Comparison of ENCODE assay signal across 10 cellular contexts in the genomic region with DNA sequence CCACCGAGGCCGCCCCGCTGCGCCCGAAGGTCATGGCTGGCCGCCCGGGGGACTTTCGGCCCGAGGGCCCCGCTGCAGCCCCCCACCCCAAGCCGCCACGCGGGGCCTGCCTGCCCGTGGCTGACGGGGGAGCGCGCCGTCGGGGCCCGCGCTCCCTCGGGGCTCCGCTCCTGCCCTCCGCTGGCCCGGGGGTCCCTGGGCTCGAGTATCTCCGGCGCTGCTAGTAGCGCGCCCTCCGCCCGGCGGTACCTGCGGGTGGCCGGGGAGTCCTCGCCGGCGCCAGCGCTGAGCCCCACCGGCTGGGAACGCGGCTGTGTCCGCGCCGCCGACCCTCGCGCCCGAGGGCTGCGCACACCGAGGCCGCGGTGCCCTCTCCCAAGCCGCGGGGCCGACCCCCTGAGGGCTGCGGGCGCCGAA. TPM values are rescaled to one million over a fixed set of nuclear protein-coding genes. Genes with fewer than 3 reads are reported as not detected.
DNase-seq lines count a peak whose midpoint lies in the region; ATAC-seq, FAIRE-seq and TF ChIP-seq lines count a peak whose summit lies in the region.
"Had no signal": no experiment of that assay in that cellular context is flagged by ENCODE, and none has a peak within 500 bp of the region (broad histone marks: within the 10 kb centered on the region; RNA-seq: fewer than 3 reads in every experiment).

No MANE protein-coding gene starts in this region.

- peak; percentile 6 for ATAC-seq in GM19043 (IDR thresholded peaks at IDR 0.05; ENCODE audit: low read depth, unreplicated experiment)

- POLR2A ChIA-PET in endothelial cell of umbilical vein (lab: Charles Lee) = no interaction called here
- POLR2A ChIA-PET in RWPE1 (lab: Yijun Ruan, JAX; ENCODE audit: low non-redundant PET) = no interaction called here

- no peaks in the 10 kb centered on the region for H3K79me2 ChIP-seq in endothelial cell of umbilical vein (ENCODE audit: control insufficient read depth, insufficient read depth, low read length)

- H3K36me3 ChIP-seq in HUES48 (ENCODE audit: control insufficient read depth, insufficient read depth, low read length) (peaks cover 28% of the 10 kb centered on the region), endothelial cell of umbilical vein (ENCODE audit: control insufficient read depth in 2 of 2, extremely low read depth in 1 of 2, insufficient read depth in 2 of 2, low read length in 2 of 2) (no peaks in the 10 kb centered on the region)

- H2AFZ ChIP-seq in endothelial cell of umbilical vein (ENCODE audit: low read depth, low read length) = peak overlapping the region; percentile 82

- H3K9ac ChIP-seq in HUES48 (ENCODE audit: low read depth, low read length) (peak overlapping the region; percentile 60; the same call in 1 of the 2 replicates), endothelial cell of umbilical vein (replicated peaks; ENCODE audit: extremely low read depth, insufficient read depth, low read length) (no peak overlapping the region)

- no peaks in the 10 kb centered on the region for H4K20me1 ChIP-seq in endothelial cell of umbilical vein (replicated peaks; ENCODE audit: control insufficient read depth, extremely low read depth, insufficient read depth, low read length)

- H3K27me3 ChIP-seq in HUES48 (ENCODE audit: control insufficient read depth, insufficient read depth, low read length) = peaks cover 13% of the 10 kb centered on the region
- peaks cover 13 to 23% of the 10 kb centered on the region in 2 experiments for H3K27me3 ChIP-seq in endothelial cell of umbilical vein (ENCODE audit: control insufficient read depth in 2 of 2, insufficient read depth in 2 of 2, low read length in 2 of 2)

- intact Hi-C loops in endothelial cell of umbilical vein (cut with micrococcal nuclease) = no loop called here

- DNase-seq in endothelial cell of umbilical vein (ENCODE audit: low read depth, low spot score) (no peak), skeletal muscle cell (ENCODE audit: low read depth) (no peak), occipital lobe (lab: John Stamatoyannopoulos, UW) (no peak), AG08396 (ENCODE audit: low spot score) (no peak), RWPE1 (ENCODE audit: low spot score) (no peak)
- no peak for DNase-seq in NK-92 treated with Interleukin-12 subunit alpha and Interleukin-12 subunit beta, amount 100 ng/mL, for 24 hours (lab: John Stamatoyannopoulos, UW)

- H3K27ac ChIP-seq in HUES48 (ENCODE audit: low read depth, low read length) (peak overlapping the region; percentile 48), endothelial cell of umbilical vein (ENCODE audit: insufficient read depth, low read depth, low read length) (no peak overlapping the region), RWPE1 (no peak overlapping the region)

- H3K4me1 ChIP-seq in HUES48 (ENCODE audit: control insufficient read depth, insufficient read depth, low read length) = peaks cover 34% of the 10 kb centered on the region
- H3K4me1 ChIP-seq in endothelial cell of umbilical vein (ENCODE audit: control insufficient read depth, extremely low read depth, insufficient read depth, low read length) = peaks cover 6% of the 10 kb centered on the region

- no TSS peak for BruUV-seq in endothelial cell of umbilical vein (replicated peaks; lab: Mats Ljungman, UMichigan)

- TF ChIP-seq POLR2A in endothelial cell of umbilical vein (IDR thresholded peaks at IDR 0.05; ENCODE audit: low read depth, low read length) = no peak

- dilution Hi-C loops in endothelial cell of umbilical vein (cut with MboI; ENCODE audit: extremely low pct_ligation_motif_present, low sequenced_read_pairs) = no loop called here

- H3K9me1 ChIP-seq in endothelial cell of umbilical vein (replicated peaks; ENCODE audit: control insufficient read depth, extremely low read depth, insufficient read depth, low read length) = no peaks in the 10 kb centered on the region

- FAIRE-seq in endothelial cell of umbilical vein (lab: Jason Lieb, UNC) = no peak

- no peaks in the 10 kb centered on the region for H3K9me3 ChIP-seq in HUES48 (ENCODE audit: control insufficient read depth, insufficient read depth, low read length)
- H3K9me3 ChIP-seq in endothelial cell of umbilical vein (replicated peaks; ENCODE audit: control insufficient read depth, insufficient read depth, low read length) = no peaks in the 10 kb centered on the region

- CTCF ChIA-PET in endothelial cell of umbilical vein (lab: Charles Lee) = interaction anchor here (0.8 to 1.7 kb wide), 3 partner anchors 17 to 170 kb away, joined by 3 to 8 read pairs (median 5); no protein-coding TSS in a partner anchor
- CTCF ChIA-PET in RWPE1 (lab: Yijun Ruan, JAX) = interaction anchor here (0.6 kb wide), 1 partner anchor 174 kb away, joined by 3 read pairs; no protein-coding TSS in a partner anchor

- H3K4me2 ChIP-seq in endothelial cell of umbilical vein (ENCODE audit: insufficient read depth, low read length) = peak overlapping the region; percentile 92

- TF ChIP-seq CTCF in endothelial cell of umbilical vein (IDR thresholded peaks at IDR 0.05; ENCODE audit: extremely low read depth in 1 of 2, insufficient read depth in 1 of 2, low read depth in 1 of 2, low read length in 2 of 2) (no peak), RWPE1 (conservative IDR thresholded peaks at IDR 0.05; ENCODE audit: low read depth) (no peak)

- H3K4me3 ChIP-seq in HUES48 (ENCODE audit: low read depth, low read length) (peak overlapping the region; percentile 84), endothelial cell of umbilical vein (replicated peaks in 1 of 3; ENCODE audit: insufficient read depth in 1 of 3, low read depth in 1 of 3, low read length in 3 of 3) (peak overlapping the region in 1 of 3 experiments; percentile 46), skeletal muscle cell (ENCODE audit: low read depth, low read length) (peak overlapping the region; percentile 49)

TF ChIP-seq in endothelial cell of umbilical vein, 7 proteins besides CTCF, POLR2A, EP300 and RAD21:
- TF ChIP-seq FOS (IDR thresholded peaks at IDR 0.05; ENCODE audit: borderline replicate concordance, insufficient read depth, low read length) (no peak), EZH2 (IDR thresholded peaks at IDR 0.05; ENCODE audit: borderline replicate concordance, low read depth, low read length, severe bottlenecking) (peak; percentile 83)

RNA-seq across cellular contexts. Expression of gene KCNG3, which starts 0.3 kb away (rescaled TPM):
- total RNA-seq in endothelial cell of umbilical vein = 0.15 TPM in 1 of 2 replicates, not detected in the other
- not detected in 2 replicates for polyA plus RNA-seq in endothelial cell of umbilical vein
- 0.01 TPM in 1 of 2 replicates, not detected in the other for polyA plus RNA-seq in endothelial cell of umbilical vein (2011; cell fraction: cytosol; rRNA removed)
- polyA plus RNA-seq in endothelial cell of umbilical vein (2011; cell fraction: nucleus; rRNA removed) = not detected in 2 replicates
- polyA plus RNA-seq in endothelial cell of umbilical vein (2012) = 0.05 TPM in 1 of 2 replicates, not detected in the other
- 0.15 TPM in 1 of 2 replicates, not detected in the other for polyA minus RNA-seq in endothelial cell of umbilical vein
- polyA minus RNA-seq in endothelial cell of umbilical vein (2011; cell fraction: cytosol; rRNA and poly(A)+ RNA removed) = not detected
- 0.19 TPM in 1 of 2 replicates, not detected in the other for polyA minus RNA-seq in endothelial cell of umbilical vein (2011; cell fraction: nucleus; rRNA and poly(A)+ RNA removed)
- total RNA-seq in occipital lobe = 0.16 TPM
- total RNA-seq: natural killer cell treated with Interleukin-12 subunit alpha and Interleukin-12 subunit beta and Interleukin-15 and Interleukin-18, amount 100 ng/mL, for 72 hours; T-helper 1 cell treated with Interleukin-12 subunit alpha and Interleukin-12 subunit beta and Interleukin-4 antibody, amounts not matched to agents 30 ng/mL and 1 ng/mL, for 36 hours had no signal
